ENCODE assay signal across 1 cellular context in genomic region chr15:69578252-69578651, GRCh38.
TF ChIP-seq lines count a peak whose summit lies in the region.

No MANE protein-coding gene starts in this region.

TF ChIP-seq in H1, 55 proteins besides CTCF, POLR2A, EP300 and RAD21:
- TF ChIP-seq SP1 (IDR thresholded peaks at IDR 0.05; ENCODE audit: low read depth, low read length) (no peak), RBBP5 (IDR thresholded peaks at IDR 0.05; ENCODE audit: borderline replicate concordance, low read depth, low read length) (no peak)
